30 cellular contexts compared by ENCODE assay signal in genomic region chr5:61139931-61140330, GRCh38.
"Had no signal": no experiment of that assay in that cellular context is flagged by ENCODE, and none has a peak within 500 bp of the region (broad histone marks: within the 10 kb centered on the region; RNA-seq: fewer than 3 reads in every experiment).

No MANE protein-coding gene starts in this region.

- H2AFZ ChIP-seq: neural progenitor cell had no signal

- H3K9me3 ChIP-seq: neutrophil, pancreas, psoas muscle, right lobe of liver, sigmoid colon, suprapubic skin, testis, tibial artery, transverse colon, upper lobe of left lung, vagina had no signal

- H3K4me1 Mint-ChIP-seq: naive B cell; stimulated activated memory B cell treated with anti-CD40 and anti-IgM and Interleukin-4, amounts not matched to agents 10 μg/mL and 1 μg/mL and 100 μg/mL, for 72 hours; stimulated activated naive CD8-positive, alpha-beta T cell treated with anti-CD3 and anti-CD28 coated beads, Interleukin-15, amount 100 ng/mL, for 72 hours had no signal

- H3K27ac ChIP-seq: neural progenitor cell, neutrophil, pancreas, psoas muscle, right lobe of liver, sigmoid colon, suprapubic skin, testis, tibial artery, transverse colon, upper lobe of left lung, vagina had no signal

- H3K27ac Mint-ChIP-seq: naive thymus-derived CD8-positive, alpha-beta T cell; natural killer cell treated with Interleukin-12 subunit alpha and Interleukin-12 subunit beta and Interleukin-15 and Interleukin-18, amount 100 ng/mL, for 72 hours; neural progenitor cell; progenitor cell of endocrine pancreas; stimulated activated memory B cell treated with anti-CD40 and anti-IgM and Interleukin-4, amounts not matched to agents 10 μg/mL and 1 μg/mL and 100 μg/mL, for 72 hours; stimulated activated naive CD8-positive, alpha-beta T cell treated with anti-CD3 and anti-CD28 coated beads, Interleukin-15, amount 100 ng/mL, for 72 hours had no signal

- H3K4me3 Mint-ChIP-seq: naive B cell; naive thymus-derived CD8-positive, alpha-beta T cell; natural killer cell treated with Interleukin-12 subunit alpha and Interleukin-12 subunit beta and Interleukin-15 and Interleukin-18, amount 100 ng/mL, for 72 hours; neural progenitor cell; stimulated activated memory B cell treated with anti-CD40 and anti-IgM and Interleukin-4, amounts not matched to agents 10 μg/mL and 1 μg/mL and 100 μg/mL, for 72 hours; stimulated activated naive CD8-positive, alpha-beta T cell treated with anti-CD3 and anti-CD28 coated beads, Interleukin-15, amount 100 ng/mL, for 72 hours had no signal

- H3K36me3 ChIP-seq: neural progenitor cell, neutrophil, pancreas, right lobe of liver, sigmoid colon, suprapubic skin, tibial artery, transverse colon, upper lobe of left lung, vagina had no signal

- H3K4me2 ChIP-seq: neural progenitor cell had no signal

- H3K27me3 Mint-ChIP-seq: naive B cell; naive thymus-derived CD8-positive, alpha-beta T cell; natural killer cell treated with Interleukin-12 subunit alpha and Interleukin-12 subunit beta and Interleukin-15 and Interleukin-18, amount 100 ng/mL, for 72 hours; progenitor cell of endocrine pancreas; stimulated activated memory B cell treated with anti-CD40 and anti-IgM and Interleukin-4, amounts not matched to agents 10 μg/mL and 1 μg/mL and 100 μg/mL, for 72 hours; stimulated activated naive CD8-positive, alpha-beta T cell treated with anti-CD3 and anti-CD28 coated beads, Interleukin-15, amount 100 ng/mL, for 72 hours had no signal

- H3K9me3 Mint-ChIP-seq: naive B cell; natural killer cell treated with Interleukin-12 subunit alpha and Interleukin-12 subunit beta and Interleukin-15 and Interleukin-18, amount 100 ng/mL, for 72 hours; neural progenitor cell; stimulated activated memory B cell treated with anti-CD40 and anti-IgM and Interleukin-4, amounts not matched to agents 10 μg/mL and 1 μg/mL and 100 μg/mL, for 72 hours had no signal

- ATAC-seq: naive thymus-derived CD8-positive, alpha-beta T cell; natural killer cell treated with Interleukin-12 subunit alpha and Interleukin-12 subunit beta and Interleukin-15 and Interleukin-18, amount 100 ng/mL, for 72 hours; pancreas; psoas muscle; right cardiac atrium; right lobe of liver; stimulated activated memory B cell treated with anti-CD40 and anti-IgM and Interleukin-4, amounts not matched to agents 10 μg/mL and 1 μg/mL and 100 μg/mL, for 72 hours; stimulated activated naive CD8-positive, alpha-beta T cell treated with anti-CD3 and anti-CD28 coated beads, Interleukin-15, amount 100 ng/mL, for 72 hours; stimulated activated naive CD8-positive, alpha-beta T cell treated with anti-CD3 and anti-CD28 coated beads, Interleukin-15, Interleukin-2, amounts not matched to agents 100 U/mL and 50 U/mL, for 24 hours had no signal

- H3K9ac ChIP-seq: neural progenitor cell had no signal

- H3K36me3 Mint-ChIP-seq: naive B cell; naive thymus-derived CD8-positive, alpha-beta T cell; natural killer cell treated with Interleukin-12 subunit alpha and Interleukin-12 subunit beta and Interleukin-15 and Interleukin-18, amount 100 ng/mL, for 72 hours; neural progenitor cell had no signal

- H3K4me1 ChIP-seq: psoas muscle, right lobe of liver, sigmoid colon, testis, tibial artery, transverse colon, upper lobe of left lung, vagina had no signal

- H3K4me3 ChIP-seq: neural progenitor cell, pancreas, psoas muscle, right lobe of liver, sigmoid colon, suprapubic skin, testis, tibial artery, transverse colon, upper lobe of left lung, vagina had no signal

- H3K27me3 ChIP-seq: neural progenitor cell, neutrophil, pancreas, right lobe of liver, sigmoid colon, suprapubic skin, testis, tibial artery, transverse colon, upper lobe of left lung, vagina had no signal

- DNase-seq: naive B cell; naive thymus-derived CD8-positive, alpha-beta T cell; nucleus accumbens; psoas muscle; right cardiac atrium; right lobe of liver; sigmoid colon; small intestine; stimulated activated CD4-positive, alpha-beta T cell treated with anti-CD3 and anti-CD28 coated beads, Interleukin-12 subunit alpha, Interleukin-12 subunit beta, amount 100 ng/mL, for 4 hours; stimulated activated CD4-positive, alpha-beta T cell treated with anti-CD3 and anti-CD28 coated beads, Interleukin-1b, Interleukin-23, amount 100 ng/mL, for 48 hours; stimulated activated CD4-positive, alpha-beta T cell treated with anti-CD3 and anti-CD28 coated beads, Interleukin-4, amount 100 ng/mL, for 1 hour; stimulated activated CD4-positive, alpha-beta T cell treated with anti-CD3 and anti-CD28 coated beads, Interleukin-4, amount 100 ng/mL, for 4 hours; stimulated activated CD8-positive, alpha-beta memory T cell treated with anti-CD3 and anti-CD28 coated beads, Interleukin-4, amount 100 ng/mL, for 48 hours; stimulated activated naive CD4-positive, alpha-beta T cell; stimulated activated naive CD8-positive, alpha-beta T cell treated with anti-CD3 and anti-CD28 coated beads, Interleukin-15, amount 100 ng/mL, for 72 hours; stimulated activated naive CD8-positive, alpha-beta T cell treated with anti-CD3 and anti-CD28 coated beads, Interleukin-15, Interleukin-2, amounts not matched to agents 100 U/mL and 50 U/mL, for 24 hours; substantia nigra; testis; tibial artery; transverse colon had no signal

- FAIRE-seq: pancreas, small intestine, urothelium cell line had no signal
